Comparison of ENCODE assay signal across 12 cellular contexts in genomic region chr4:89001647-89002518, GRCh38. TPM values are rescaled to one million over a fixed set of nuclear protein-coding genes. Genes with fewer than 3 reads are reported as not detected.
DNase-seq lines count a peak whose midpoint lies in the region; ATAC-seq, FAIRE-seq and TF ChIP-seq lines count a peak whose summit lies in the region.
"Had no signal": no experiment of that assay in that cellular context is flagged by ENCODE, and none has a peak within 500 bp of the region (broad histone marks: within the 10 kb centered on the region; RNA-seq: fewer than 3 reads in every experiment).

No MANE protein-coding gene starts in this region.

- BruUV-seq in K562 (replicated peaks; lab: Mats Ljungman, UMichigan): no TSS peak

- peak overlapping the region; percentile 20; the same call in 1 of the 2 replicates for H3K4me2 ChIP-seq in K562 (ENCODE audit: insufficient read depth, low read length)

- H3K36me3 Mint-ChIP-seq in osteocyte (ENCODE audit: unreplicated experiment): peaks cover 21% of the 10 kb centered on the region
- no peaks in the 10 kb centered on the region for H3K36me3 Mint-ChIP-seq in activated CD8-positive, alpha-beta T cell treated with anti-CD3 and anti-CD28 coated beads, Interleukin-2, amount 10 ng/mL, durations not matched to agents 7 days and 5 days (ENCODE audit: low read depth)

- peak; percentile 64 for DNase-seq in LHCN-M2 (ENCODE audit: low read depth)
- DNase-seq in NCI-H2171 treated with DMSO at 0.1 percent for 48 hours (lab: John Stamatoyannopoulos, UW): peak; percentile 63
- DNase-seq in K562 (ENCODE audit: extremely low read depth in 1 of 4, low spot score in 3 of 4): no peak
- DNase-seq in osteocyte (ENCODE audit: extremely low spot score, unreplicated experiment): no peak
- no peak for DNase-seq in activated T-cell treated with anti-CD3 and anti-CD28 coated beads, Interleukin-2, amount 50 U/mL, for 48 hours
- no peak for DNase-seq in UCSD-AML1 (lab: John Stamatoyannopoulos, UW; ENCODE audit: unreplicated experiment)
- no peak for DNase-seq in activated CD8-positive, alpha-beta T cell treated with anti-CD3 and anti-CD28 coated beads, Interleukin-2, amount 10 ng/mL, durations not matched to agents 7 days and 5 days
- DNase-seq: NK-92 treated with Interleukin-12 subunit alpha and Interleukin-12 subunit beta, amount 100 ng/mL, for 24 hours had no signal

- H3K9ac ChIP-seq in K562 (ENCODE audit: insufficient read depth in 1 of 2, low read depth in 2 of 2, low read length in 2 of 2): no peak overlapping the region

- H3K4me3 ChIP-seq in K562: no peak overlapping the region
- H3K4me3 ChIP-seq: skin epidermis, vagina had no signal

- H3K36me3 ChIP-seq in K562 (ENCODE audit: control insufficient read depth, insufficient read depth, low read length): peaks cover 38% of the 10 kb centered on the region; the same call in 2 of the 3 replicates
- H3K36me3 ChIP-seq: vagina had no signal

- peaks cover 26% of the 10 kb centered on the region for H3K4me1 Mint-ChIP-seq in osteocyte (ENCODE audit: unreplicated experiment)
- H3K4me1 Mint-ChIP-seq in activated CD8-positive, alpha-beta T cell treated with anti-CD3 and anti-CD28 coated beads, Interleukin-2, amount 10 ng/mL, durations not matched to agents 7 days and 5 days (ENCODE audit: low read depth): no peaks in the 10 kb centered on the region

- no peak for TF ChIP-seq RAD21 in K562 (CRISPR knock-in tag; conservative IDR thresholded peaks at IDR 0.05 in 1 of 2, IDR thresholded peaks at IDR 0.05 in 1 of 2)

- H3K79me2 ChIP-seq in K562 (ENCODE audit: control insufficient read depth, insufficient read depth, low read length): peaks cover 6% of the 10 kb centered on the region; the same call in 1 of the 3 replicates

- H3K9me1 ChIP-seq in K562 (ENCODE audit: control insufficient read depth, insufficient read depth, low read length): no peaks in the 10 kb centered on the region

- whole genome bisulfite sequencing in K562 (ENCODE audit: insufficient coverage, low coverage, missing lambda C conversion rate): 48% methylated on average over 8 of the region's 9 CpGs

- peak; percentile 42 for FAIRE-seq in K562 (lab: Jason Lieb, UNC)
- FAIRE-seq: GM12891 had no signal

- in situ Hi-C loops in K562 (cut with MboI): no loop called here

- ATAC-seq in K562 (peak; percentile 54; the same call in 2 of the 3 replicates), HG02678 (IDR thresholded peaks at IDR 0.05; ENCODE audit: unreplicated experiment) (no peak)
- ATAC-seq in activated CD8-positive, alpha-beta T cell treated with anti-CD3 and anti-CD28 coated beads, Interleukin-2, amount 10 ng/mL, durations not matched to agents 7 days and 5 days: no peak

- peak overlapping the region; percentile 47; the same call in 1 of the 2 replicates for H2AFZ ChIP-seq in K562 (ENCODE audit: low read depth, low read length)

- no peaks in the 10 kb centered on the region for H4K20me1 ChIP-seq in K562 (replicated peaks; ENCODE audit: control insufficient read depth, insufficient read depth, low read length)

- CTCF ChIA-PET in K562 (lab: Yijun Ruan, JAX; ENCODE audit: low intra/inter-chr PET ratio): no interaction called here
- CTCF ChIA-PET in activated CD8-positive, alpha-beta T cell treated with anti-CD3 and anti-CD28 coated beads, Interleukin-2, amount 10 ng/mL, durations not matched to agents 7 days and 5 days (lab: Charles Lee): interaction anchor here (0.6 kb wide), 1 partner anchor 248 kb away, joined by 3 read pairs; no protein-coding TSS in a partner anchor

- no peak for TF ChIP-seq EP300 in K562 (IDR thresholded peaks at IDR 0.05; ENCODE audit: low read length)

- H3K27me3 Mint-ChIP-seq in osteocyte (ENCODE audit: unreplicated experiment): no peaks in the 10 kb centered on the region
- H3K27me3 Mint-ChIP-seq in activated CD8-positive, alpha-beta T cell treated with anti-CD3 and anti-CD28 coated beads, Interleukin-2, amount 10 ng/mL, durations not matched to agents 7 days and 5 days (ENCODE audit: low read depth): peaks cover 2% of the 10 kb centered on the region

- H3K27me3 ChIP-seq in K562 (ENCODE audit: control insufficient read depth in 2 of 2, insufficient read depth in 2 of 2, low read length in 2 of 2): no peaks in the 10 kb centered on the region
- H3K27me3 ChIP-seq: vagina had no signal

- no peaks in the 10 kb centered on the region for H3K9me3 ChIP-seq in K562 (replicated peaks; ENCODE audit: control insufficient read depth, insufficient read depth, low read depth, low read length)
- H3K9me3 ChIP-seq: vagina had no signal

- H3K4me3 Mint-ChIP-seq in osteocyte (ENCODE audit: unreplicated experiment): no peak overlapping the region
- no peak overlapping the region for H3K4me3 Mint-ChIP-seq in activated CD8-positive, alpha-beta T cell treated with anti-CD3 and anti-CD28 coated beads, Interleukin-2, amount 10 ng/mL, durations not matched to agents 7 days and 5 days

- intact Hi-C loops in K562 (cut with micrococcal nuclease): no loop called here

- no peak for TF ChIP-seq CTCF in K562 (IDR thresholded peaks at IDR 0.05 in 2 of 3, conservative IDR thresholded peaks at IDR 0.05 in 1 of 3; ENCODE audit: insufficient read depth in 2 of 3, low read depth in 1 of 3, low read length in 3 of 3)
- no peak for TF ChIP-seq CTCF in osteocyte (IDR thresholded peaks at IDR 0.05)

- no peak for TF ChIP-seq POLR2A in K562 (conservative IDR thresholded peaks at IDR 0.05)

- H3K27ac Mint-ChIP-seq in osteocyte (ENCODE audit: unreplicated experiment): peak overlapping the region; percentile 28
- H3K27ac Mint-ChIP-seq in activated CD8-positive, alpha-beta T cell treated with anti-CD3 and anti-CD28 coated beads, Interleukin-2, amount 10 ng/mL, durations not matched to agents 7 days and 5 days: no peak overlapping the region

- POLR2A ChIA-PET in K562 (lab: Yijun Ruan, JAX): no interaction called here
- POLR2A ChIA-PET in activated CD8-positive, alpha-beta T cell treated with anti-CD3 and anti-CD28 coated beads, Interleukin-2, amount 10 ng/mL, durations not matched to agents 7 days and 5 days (lab: Charles Lee): no interaction called here

- H3K9me3 Mint-ChIP-seq in osteocyte (ENCODE audit: unreplicated experiment): peaks cover 8% of the 10 kb centered on the region
- H3K9me3 Mint-ChIP-seq in activated CD8-positive, alpha-beta T cell treated with anti-CD3 and anti-CD28 coated beads, Interleukin-2, amount 10 ng/mL, durations not matched to agents 7 days and 5 days (ENCODE audit: insufficient read depth): no peaks in the 10 kb centered on the region

- peaks cover 0 to 22% of the 10 kb centered on the region in 2 experiments; a peak in 4 of 5 replicates for H3K4me1 ChIP-seq in K562 (replicated peaks in 1 of 2; ENCODE audit: control insufficient read depth in 2 of 2, insufficient read depth in 2 of 2, low read length in 2 of 2)

- peak overlapping the region; percentile 73; the same call in 2 of the 3 replicates for H3K27ac ChIP-seq in K562 (ENCODE audit: extremely low read depth, low read depth, low read length)
- H3K27ac ChIP-seq: vagina had no signal

TF ChIP-seq in K562, 482 proteins besides CTCF, POLR2A, EP300 and RAD21 (continues in another document):
- no peak for TF ChIP-seq ZNF444 (CRISPR knock-in tag; IDR thresholded peaks at IDR 0.05)

RNA-seq across cellular contexts. Expression of gene FAM13A, which starts 55.1 kb away (rescaled TPM):
- total RNA-seq in LHCN-M2 (2014; rRNA removed) (18.9 and 22.3 TPM in 2 replicates), K562 (2014; rRNA removed) (11.3 and 15.5 TPM in 2 replicates), K562 (2014; rRNA removed; fragmentation: Illumina TruSeq; extraction: Trizol) (22.3 and 23.1 TPM in 2 replicates), K562 (2015; rRNA removed; fragmentation: Illumina TruSeq; extraction: Trizol) (15.9 and 18.5 TPM in 2 replicates), K562 (2021) (13.7 and 14.1 TPM in 2 replicates), osteocyte (18.5 and 20.3 TPM in 2 replicates)
- polyA plus RNA-seq in LHCN-M2 (2012): 3.6 TPM
- 69.5 and 141 TPM in 2 replicates for total RNA-seq in K562 (2011; cell fraction: chromatin; rRNA removed; ENCODE audit: low replicate concordance)
- total RNA-seq in K562 (2011; cell fraction: nucleolus; rRNA removed): 25.3 and 29.7 TPM in 2 replicates
- total RNA-seq in K562 (2011; cell fraction: nucleoplasm; rRNA removed): 54.5 and 79.6 TPM in 2 replicates
- polyA plus RNA-seq in K562 (2011; rRNA removed) (23.3 and 41.9 TPM in 2 replicates), K562 (2014; fragmentation: Illumina TruSeq; extraction: Trizol) (13.1 and 14.7 TPM in 2 replicates), K562 (2014; fragmentation: Nextera tagmentation; extraction: Ambion mirVana) (10 to 100 TPM; 14.4 to 15.3 TPM), K562 (2014; rRNA removed) (12.1 and 12.8 TPM in 2 replicates)
- 7.1 and 23.1 TPM in 2 replicates for polyA plus RNA-seq in K562 (2011; cell fraction: cytosol; rRNA removed)
- 32.1 and 73.5 TPM in 2 replicates for polyA plus RNA-seq in K562 (2011; cell fraction: nucleus; rRNA removed)
- 11.7 and 13.0 TPM in 2 replicates for polyA plus RNA-seq in K562 (2012)
- polyA minus RNA-seq in K562 (2011; rRNA and poly(A)+ RNA removed): 50.1 and 111 TPM in 2 replicates
- polyA minus RNA-seq in K562 (2011; cell fraction: cytosol; rRNA and poly(A)+ RNA removed): 7.6 and 17.4 TPM in 2 replicates
- 56.5 and 184 TPM in 2 replicates for polyA minus RNA-seq in K562 (2011; cell fraction: nucleus; rRNA and poly(A)+ RNA removed)
- 1 to 10 TPM; 4.5 to 4.7 TPM for total RNA-seq in activated CD8-positive, alpha-beta T cell treated with anti-CD3 and anti-CD28 coated beads, Interleukin-2, amount 10 ng/mL, durations not matched to agents 7 days and 5 days

Comparison
In these comparisons a context has a peak if more than half of its experiments do, and no peak if none do; other contexts are left out.
1. DNase-seq: peak in LHCN-M2 (single experiment) and NCI-H2171 treated with DMSO at 0.1 percent for 48 hours (single experiment); none in K562 (0 of 4), osteocyte (single experiment), activated T-cell treated with anti-CD3 and anti-CD28 coated beads, Interleukin-2, amount 50 U/mL, for 48 hours (0 of 2), UCSD-AML1 (single experiment) and activated CD8-positive, alpha-beta T cell treated with anti-CD3 and anti-CD28 coated beads, Interleukin-2, amount 10 ng/mL, durations not matched to agents 7 days and 5 days (single experiment).